Comparison of ENCODE assay signal across 1 cellular context in genomic region chr1:240169188-240169587, GRCh38.
TF ChIP-seq lines count a peak whose summit lies in the region.

No MANE protein-coding gene starts in this region.

TF ChIP-seq in SK-N-SH treated with all-trans-retinoic acid at 6 μM for 48 hours, 23 proteins besides CTCF, POLR2A, EP300 and RAD21 (continued from another document):
- no peak for TF ChIP-seq CREB5 (CRISPR knock-in tag; IDR thresholded peaks at IDR 0.05; ENCODE audit: low read depth)
